ENCODE assay signal across 2 cellular contexts in the genomic region with DNA sequence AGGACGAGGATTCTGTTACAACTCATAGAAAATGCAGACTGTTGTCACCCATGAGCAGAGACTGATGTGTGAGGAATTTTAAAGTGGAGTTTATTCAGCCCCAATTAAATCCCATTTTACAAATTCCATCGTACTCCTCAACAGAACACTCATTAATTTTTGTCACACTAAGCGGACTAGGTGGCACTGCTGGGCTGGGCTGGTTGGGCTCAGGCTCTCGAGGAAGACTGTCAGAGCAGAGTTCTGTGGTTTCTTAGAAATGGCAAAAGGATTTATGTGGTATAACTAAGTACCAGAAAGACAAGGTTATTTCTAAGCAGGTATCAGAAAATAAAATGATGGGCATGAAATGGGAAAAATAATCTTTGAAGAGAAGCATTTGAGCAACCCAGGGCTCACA.
TF ChIP-seq lines count a peak whose summit lies in the region.

No MANE protein-coding gene starts in this region.

TF ChIP-seq in HEK293, 187 proteins besides CTCF, POLR2A, EP300 and RAD21 (continued from another document):
- peak; percentile 73 for TF ChIP-seq ZNF449 (tag by site-specific recombination; IDR thresholded peaks at IDR 0.05)
- no peak for TF ChIP-seq PBX3 (CRISPR knock-in tag; IDR thresholded peaks at IDR 0.05)

TF ChIP-seq in WTC11, 78 proteins besides CTCF, POLR2A, EP300 and RAD21 (continued from another document):
- TF ChIP-seq ARID4B (CRISPR knock-in tag; IDR thresholded peaks at IDR 0.05; ENCODE audit: borderline replicate concordance) (no peak), GRHL2 (CRISPR knock-in tag; IDR thresholded peaks at IDR 0.05; ENCODE audit: insufficient replicate concordance, severe bottlenecking) (no peak), ATF2 (CRISPR knock-in tag; IDR thresholded peaks at IDR 0.05; ENCODE audit: borderline replicate concordance, low read depth) (no peak), ZBTB21 (CRISPR knock-in tag; IDR thresholded peaks at IDR 0.05; ENCODE audit: borderline replicate concordance) (no peak)
